In the genomic region with DNA sequence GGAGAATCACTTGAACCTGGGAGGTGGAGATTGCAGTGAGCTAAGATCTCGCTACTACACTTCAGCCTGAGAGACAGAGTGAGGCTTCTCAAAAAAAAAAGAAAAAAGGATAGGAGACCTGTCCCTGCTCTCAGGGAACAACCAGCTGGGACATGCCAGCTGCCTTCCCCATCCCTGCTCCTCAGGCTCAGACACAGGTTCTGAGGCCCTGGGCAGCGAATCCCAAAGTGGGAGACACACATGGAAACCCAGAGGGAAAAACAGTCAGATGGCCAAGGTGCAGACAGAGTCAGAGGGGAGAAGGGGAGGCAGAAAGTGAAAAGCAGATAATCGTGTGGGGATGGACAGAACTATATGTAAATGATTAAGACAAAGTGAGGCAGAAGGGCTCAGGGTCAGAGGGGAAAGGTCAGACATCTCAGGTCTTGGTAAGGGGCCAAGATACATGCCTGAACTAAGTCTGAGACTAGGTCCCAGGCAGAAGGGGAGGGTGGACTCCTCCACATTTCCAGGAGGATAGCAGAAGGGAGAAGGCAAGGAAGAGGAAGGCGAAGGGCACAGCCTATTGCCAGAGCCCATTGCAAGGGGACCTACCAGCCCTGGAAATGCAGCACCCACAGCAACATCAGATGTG, we compare ENCODE assay signal across 1 cellular context.
TF ChIP-seq lines count a peak whose summit lies in the region.

No MANE protein-coding gene starts in this region.

TF ChIP-seq in liver, 16 proteins besides CTCF, POLR2A, EP300 and RAD21:
- TF ChIP-seq TAF1 (conservative IDR thresholded peaks at IDR 0.05) (no peak), YY1 (IDR thresholded peaks at IDR 0.05) (no peak), FOXA2 (IDR thresholded peaks at IDR 0.05) (no peak), REST (IDR thresholded peaks at IDR 0.05) (no peak), FOXA1 (IDR thresholded peaks at IDR 0.05) (no peak), HNF4A (conservative IDR thresholded peaks at IDR 0.05) (no peak), NR2F2 (IDR thresholded peaks at IDR 0.05) (no peak), GABPA (IDR thresholded peaks at IDR 0.05 in 1 of 2, conservative IDR thresholded peaks at IDR 0.05 in 1 of 2) (no peak), JUND (IDR thresholded peaks at IDR 0.05) (no peak), EGR1 (IDR thresholded peaks at IDR 0.05; ENCODE audit: low read depth in 2 of 2) (no peak), HNF4G (IDR thresholded peaks at IDR 0.05) (no peak)
- TF ChIP-seq, protein P1, sequence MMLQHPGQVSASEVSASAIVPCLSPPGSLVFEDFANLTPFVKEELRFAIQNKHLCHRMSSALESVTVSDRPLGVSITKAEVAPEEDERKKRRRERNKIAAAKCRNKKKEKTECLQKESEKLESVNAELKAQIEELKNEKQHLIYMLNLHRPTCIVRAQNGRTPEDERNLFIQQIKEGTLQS (IDR thresholded peaks at IDR 0.05): no peak
TF ChIP-seq in liver: peak in this region for 0.
